In genomic region chr2:230896346-230897115, GRCh38 we compare ENCODE assay signal across 21 cellular contexts. TPM values are rescaled to one million over a fixed set of nuclear protein-coding genes. Genes with fewer than 3 reads are reported as not detected.
DNase-seq lines count a peak whose midpoint lies in the region; ATAC-seq and TF ChIP-seq lines count a peak whose summit lies in the region.
"Had no signal": no experiment of that assay in that cellular context is flagged by ENCODE, and none has a peak within 500 bp of the region (broad histone marks: within the 10 kb centered on the region; RNA-seq: fewer than 3 reads in every experiment).

No MANE protein-coding gene starts in this region.

- no peak overlapping the region for H3K27ac Mint-ChIP-seq in WTC11
- peak overlapping the region; percentile 20 for H3K27ac Mint-ChIP-seq in glutamatergic neuron (ENCODE audit: unreplicated experiment)
- H3K27ac Mint-ChIP-seq in chondrocyte (ENCODE audit: unreplicated experiment) = no peak overlapping the region
- H3K27ac Mint-ChIP-seq in stimulated activated naive B cell treated with anti-CD40 and anti-IgM and Interleukin-4, amounts not matched to agents 10 μg/mL and 1 μg/mL and 100 μg/mL, for 72 hours = no peak overlapping the region
- H3K27ac Mint-ChIP-seq: effector memory CD8-positive, alpha-beta T cell had no signal

- H3K4me3 Mint-ChIP-seq in WTC11 (no peak overlapping the region), glutamatergic neuron (ENCODE audit: unreplicated experiment) (no peak overlapping the region), chondrocyte (ENCODE audit: unreplicated experiment) (no peak overlapping the region)
- H3K4me3 Mint-ChIP-seq in stimulated activated naive B cell treated with anti-CD40 and anti-IgM and Interleukin-4, amounts not matched to agents 10 μg/mL and 1 μg/mL and 100 μg/mL, for 72 hours = no peak overlapping the region

- intact Hi-C loops in spleen (cut with DNase I; ENCODE audit: low total_unique reads) = no loop called here

- DNase-seq in activated effector memory CD4-positive, alpha-beta T cell treated with anti-CD3 and anti-CD28 coated beads, Interleukin-2, amount 50 U/mL, for 16 hours = peak; percentile 37
- no peak for DNase-seq in activated effector memory CD4-positive, alpha-beta T cell treated with Interleukin-2 at 50 U/mL for 16 hours
- DNase-seq in WTC11 (ENCODE audit: low spot score) = peak; percentile 2
- no peak for DNase-seq in glutamatergic neuron
- peak; percentile 61 for DNase-seq in spleen
- no peak for DNase-seq in chondrocyte (ENCODE audit: low spot score)
- DNase-seq in stimulated activated naive B cell treated with anti-CD40 and anti-IgM and Interleukin-4, amounts not matched to agents 10 μg/mL and 1 μg/mL and 100 μg/mL, for 72 hours = no peak
- DNase-seq: activated CD4-positive, CD25-positive, alpha-beta regulatory T cell; cerebellar nuclear complex; DMS 273 treated with DMSO at 0.1 percent for 48 hours; effector memory CD8-positive, alpha-beta T cell; left ventricle myocardium inferior; NCI-H1417; NCI-H2107; NCI-H526; T-helper 9 cell had no signal

- peaks cover 12 to 48% (median 33%) of the 10 kb centered on the region in 6 donors for H3K4me1 ChIP-seq in spleen
- H3K4me1 ChIP-seq: left ventricle myocardium inferior had no signal

- TF ChIP-seq CTCF in WTC11 (IDR thresholded peaks at IDR 0.05) (no peak), glutamatergic neuron (IDR thresholded peaks at IDR 0.05; ENCODE audit: partially characterized antibody, unreplicated experiment) (no peak), spleen (IDR thresholded peaks at IDR 0.05 in 8 of 11, conservative IDR thresholded peaks at IDR 0.05 in 3 of 11) (no peak), chondrocyte (IDR thresholded peaks at IDR 0.05) (no peak)

- H3K4me1 Mint-ChIP-seq in WTC11 (peaks cover 31% of the 10 kb centered on the region), glutamatergic neuron (ENCODE audit: low read depth, unreplicated experiment) (peaks cover 5% of the 10 kb centered on the region), chondrocyte (ENCODE audit: low read depth) (no peaks in the 10 kb centered on the region)
- peaks cover 27 to 45% of the 10 kb centered on the region in 2 donors for H3K4me1 Mint-ChIP-seq in stimulated activated naive B cell treated with anti-CD40 and anti-IgM and Interleukin-4, amounts not matched to agents 10 μg/mL and 1 μg/mL and 100 μg/mL, for 72 hours

- CTCF ChIA-PET in WTC11 (lab: Charles Lee) = interaction anchor here (1.2 to 8.7 kb wide), 5 partner anchors 13 to 156 kb away, joined by 3 to 85 read pairs (median 6); no protein-coding TSS in a partner anchor

- TF ChIP-seq POLR2A in spleen (IDR thresholded peaks at IDR 0.05) = no peak

- H3K27me3 Mint-ChIP-seq in WTC11 (ENCODE audit: low read depth) (no peaks in the 10 kb centered on the region), glutamatergic neuron (ENCODE audit: unreplicated experiment) (peaks cover 7% of the 10 kb centered on the region), chondrocyte (ENCODE audit: low read depth) (peaks cover 19% of the 10 kb centered on the region)
- H3K27me3 Mint-ChIP-seq in stimulated activated naive B cell treated with anti-CD40 and anti-IgM and Interleukin-4, amounts not matched to agents 10 μg/mL and 1 μg/mL and 100 μg/mL, for 72 hours = peaks cover under 1 to 10% of the 10 kb centered on the region in 2 donors

- no peak for ATAC-seq in WTC11
- no peak for ATAC-seq in HG02885 (IDR thresholded peaks at IDR 0.05; ENCODE audit: poor library complexity, unreplicated experiment)
- no peak for ATAC-seq in stimulated activated naive B cell treated with anti-CD40 and anti-IgM and Interleukin-4, amounts not matched to agents 10 μg/mL and 1 μg/mL and 100 μg/mL, for 72 hours (replicated peaks)
- ATAC-seq: effector memory CD8-positive, alpha-beta T cell had no signal

- H3K27me3 ChIP-seq in spleen (replicated peaks in 1 of 7) = peaks cover 0 to 14% (median 0%) of the 10 kb centered on the region in 7 donors
- H3K27me3 ChIP-seq: neutrophil had no signal

- H3K36me3 Mint-ChIP-seq in WTC11 = no peaks in the 10 kb centered on the region
- no peaks in the 10 kb centered on the region for H3K36me3 Mint-ChIP-seq in glutamatergic neuron (ENCODE audit: unreplicated experiment)
- H3K36me3 Mint-ChIP-seq in chondrocyte (ENCODE audit: low read depth) = no peaks in the 10 kb centered on the region
- peaks cover 0 to 2% of the 10 kb centered on the region in 2 donors for H3K36me3 Mint-ChIP-seq in stimulated activated naive B cell treated with anti-CD40 and anti-IgM and Interleukin-4, amounts not matched to agents 10 μg/mL and 1 μg/mL and 100 μg/mL, for 72 hours

- POLR2A ChIA-PET in WTC11 (lab: Charles Lee) = no interaction called here

- H3K9me3 Mint-ChIP-seq in WTC11 (no peaks in the 10 kb centered on the region), glutamatergic neuron (ENCODE audit: unreplicated experiment) (no peaks in the 10 kb centered on the region), chondrocyte (ENCODE audit: low read depth) (peaks cover 5% of the 10 kb centered on the region)
- H3K9me3 Mint-ChIP-seq in stimulated activated naive B cell treated with anti-CD40 and anti-IgM and Interleukin-4, amounts not matched to agents 10 μg/mL and 1 μg/mL and 100 μg/mL, for 72 hours = no peaks in the 10 kb centered on the region
- H3K9me3 Mint-ChIP-seq: effector memory CD8-positive, alpha-beta T cell had no signal

- H3K9me3 ChIP-seq in spleen = no peaks in the 10 kb centered on the region
- H3K9me3 ChIP-seq: neutrophil, thoracic aorta had no signal

- H3K4me3 ChIP-seq in spleen = no peak overlapping the region
- H3K4me3 ChIP-seq: left ventricle myocardium inferior, thoracic aorta had no signal

- WGBS in spleen, 5 donors = 86 to 91% (median 89%) methylated on average over 19 of the region's 19 CpGs

- no peak overlapping the region for H3K27ac ChIP-seq in spleen
- H3K27ac ChIP-seq: left ventricle myocardium inferior, neutrophil, thoracic aorta had no signal

- H3K36me3 ChIP-seq in spleen = no peaks in the 10 kb centered on the region
- H3K36me3 ChIP-seq: left ventricle myocardium inferior, neutrophil, thoracic aorta had no signal

TF ChIP-seq in WTC11, 78 proteins besides CTCF, POLR2A, EP300 and RAD21 (continues in another document):
- TF ChIP-seq TEAD1 (CRISPR knock-in tag; IDR thresholded peaks at IDR 0.05) (no peak), PREB (CRISPR knock-in tag; IDR thresholded peaks at IDR 0.05; ENCODE audit: borderline replicate concordance) (no peak), GRHL2 (CRISPR knock-in tag; IDR thresholded peaks at IDR 0.05; ENCODE audit: insufficient replicate concordance, severe bottlenecking) (no peak), STAT6 (CRISPR knock-in tag; conservative IDR thresholded peaks at IDR 0.05; ENCODE audit: low read depth) (no peak), CREM (CRISPR knock-in tag; IDR thresholded peaks at IDR 0.05) (no peak), ZNF423 (CRISPR knock-in tag; IDR thresholded peaks at IDR 0.05) (no peak), USF1 (CRISPR knock-in tag; IDR thresholded peaks at IDR 0.05) (no peak), ZBTB21 (CRISPR knock-in tag; IDR thresholded peaks at IDR 0.05; ENCODE audit: borderline replicate concordance) (no peak), ATF3 (CRISPR knock-in tag; conservative IDR thresholded peaks at IDR 0.05) (no peak), FOXJ3 (CRISPR knock-in tag; IDR thresholded peaks at IDR 0.05; ENCODE audit: borderline replicate concordance) (no peak)

RNA-seq across cellular contexts. Expression of gene GPR55, which starts 28.5 kb away (rescaled TPM):
- total RNA-seq in WTC11 (2021) (not detected in 3 replicates), glutamatergic neuron (ENCODE audit: unreplicated experiment) (not detected), spleen (1 to 10 TPM; 2.5 to 6.8 (median 5.2) TPM), chondrocyte (not detected in 3 replicates)
- polyA plus RNA-seq in spleen = 1 to 10 TPM in 2 of 3 donors, under 1 TPM in 1; 0.86 to 2.0 (median 1.7) TPM
- total RNA-seq: G401, left ventricle myocardium inferior, thoracic aorta had no signal
- polyA plus RNA-seq: aorta had no signal

RNA-seq across cellular contexts. Expression of gene ITM2C, which starts 31.8 kb away (rescaled TPM):
- 316 to 347 TPM (median 338 TPM) in 3 replicates for total RNA-seq in WTC11 (2021)
- total RNA-seq in glutamatergic neuron (ENCODE audit: unreplicated experiment) = 72.0 TPM
- 100 to 1,000 TPM in 2 of 7 donors, 10 to 100 TPM in 5; 58.5 to 150 (median 87.6) TPM for total RNA-seq in spleen
- polyA plus RNA-seq in spleen = 100 to 1,000 TPM in 2 of 3 donors, 10 to 100 TPM in 1; 97.5 to 148 (median 108) TPM
- total RNA-seq in chondrocyte = 114 to 215 TPM (median 208 TPM) in 3 replicates

Comparison
In these comparisons a context has a peak if more than half of its experiments do, and no peak if none do; other contexts are left out.
1. DNase-seq: peak in activated effector memory CD4-positive, alpha-beta T cell treated with anti-CD3 and anti-CD28 coated beads, Interleukin-2, amount 50 U/mL, for 16 hours (single experiment), WTC11 (single experiment) and spleen (single experiment); none in activated effector memory CD4-positive, alpha-beta T cell treated with Interleukin-2 at 50 U/mL for 16 hours (single experiment), glutamatergic neuron (single experiment), chondrocyte (single experiment) and stimulated activated naive B cell treated with anti-CD40 and anti-IgM and Interleukin-4, amounts not matched to agents 10 μg/mL and 1 μg/mL and 100 μg/mL, for 72 hours (single experiment).